ENCODE assay signal across 1 cellular context in genomic region chr2:237588044-237588696, GRCh38.
TF ChIP-seq lines count a peak whose summit lies in the region.

No MANE protein-coding gene starts in this region.

TF ChIP-seq in HepG2, 621 proteins besides CTCF, POLR2A, EP300 and RAD21 (continued from another document and continues in another):
- TF ChIP-seq POGK (CRISPR knock-in tag; conservative IDR thresholded peaks at IDR 0.05): no peak
- TF ChIP-seq ZNF883 (CRISPR knock-in tag; IDR thresholded peaks at IDR 0.05; ENCODE audit: not compliant biosample characterization): no peak
- no peak for TF ChIP-seq ZSCAN21 (CRISPR knock-in tag; IDR thresholded peaks at IDR 0.05; ENCODE audit: borderline replicate concordance)
- TF ChIP-seq HDAC2 (CRISPR knock-in tag; IDR thresholded peaks at IDR 0.05): no peak
- no peak for TF ChIP-seq ZIK1 (CRISPR knock-in tag; IDR thresholded peaks at IDR 0.05; ENCODE audit: borderline replicate concordance, low read depth)
- TF ChIP-seq CBX1 (IDR thresholded peaks at IDR 0.05; ENCODE audit: low read depth): no peak
- no peak for TF ChIP-seq ZNF557 (CRISPR knock-in tag; IDR thresholded peaks at IDR 0.05)
- no peak for TF ChIP-seq NFAT5 (CRISPR knock-in tag; IDR thresholded peaks at IDR 0.05)
- TF ChIP-seq THRA (CRISPR knock-in tag; IDR thresholded peaks at IDR 0.05; ENCODE audit: borderline replicate concordance): peak; percentile 65; the same call in 1 of the 2 replicates
- TF ChIP-seq KLF16 (CRISPR knock-in tag; IDR thresholded peaks at IDR 0.05): no peak
- no peak for TF ChIP-seq RXRA (CRISPR knock-in tag; IDR thresholded peaks at IDR 0.05)
- TF ChIP-seq NR2F2 (IDR thresholded peaks at IDR 0.05; ENCODE audit: borderline replicate concordance, low read depth): no peak
- TF ChIP-seq MEIS1 (CRISPR knock-in tag; IDR thresholded peaks at IDR 0.05; ENCODE audit: borderline replicate concordance): no peak
- TF ChIP-seq TP53 (CRISPR knock-in tag; conservative IDR thresholded peaks at IDR 0.05): no peak
- 0 out of 2 replicates have a peak, but pooled peaks have one; percentile 25 for TF ChIP-seq ZNF503 (CRISPR knock-in tag; IDR thresholded peaks at IDR 0.05)
- TF ChIP-seq SPEN (CRISPR knock-in tag; IDR thresholded peaks at IDR 0.05; ENCODE audit: low read depth): no peak
- TF ChIP-seq KDM4B (CRISPR knock-in tag; IDR thresholded peaks at IDR 0.05): no peak
- no peak for TF ChIP-seq ETV5 (CRISPR knock-in tag; IDR thresholded peaks at IDR 0.05; ENCODE audit: borderline replicate concordance)
- TF ChIP-seq ZZZ3 (CRISPR knock-in tag; IDR thresholded peaks at IDR 0.05; ENCODE audit: borderline replicate concordance): no peak
- TF ChIP-seq SATB2 (CRISPR knock-in tag; IDR thresholded peaks at IDR 0.05): no peak
- no peak for TF ChIP-seq ZNF10 (CRISPR knock-in tag; IDR thresholded peaks at IDR 0.05; ENCODE audit: borderline replicate concordance, low read depth)
- peak; percentile 43; the same call in 1 of the 2 replicates for TF ChIP-seq TBX2 (CRISPR knock-in tag; IDR thresholded peaks at IDR 0.05; ENCODE audit: borderline replicate concordance)
- no peak for TF ChIP-seq ZNF207 (IDR thresholded peaks at IDR 0.05; ENCODE audit: borderline replicate concordance)
- TF ChIP-seq HCFC1 (IDR thresholded peaks at IDR 0.05; ENCODE audit: low read depth, low read length): no peak
- no peak for TF ChIP-seq ZBTB1 (CRISPR knock-in tag; IDR thresholded peaks at IDR 0.05; ENCODE audit: borderline replicate concordance)
- no peak for TF ChIP-seq NONO (IDR thresholded peaks at IDR 0.05)
- no peak for TF ChIP-seq NONO (CRISPR knock-in tag; conservative IDR thresholded peaks at IDR 0.05)
- TF ChIP-seq ZNF230 (CRISPR knock-in tag; IDR thresholded peaks at IDR 0.05): no peak
- no peak for TF ChIP-seq ZNF672 (CRISPR knock-in tag; IDR thresholded peaks at IDR 0.05)
- TF ChIP-seq CHD2 (IDR thresholded peaks at IDR 0.05; ENCODE audit: low read depth, low read length): no peak
- no peak for TF ChIP-seq ZNF274 (CRISPR knock-in tag; IDR thresholded peaks at IDR 0.05)
- TF ChIP-seq IKZF1 (IDR thresholded peaks at IDR 0.05): no peak
- TF ChIP-seq NR2F6 (IDR thresholded peaks at IDR 0.05): no peak; the same call in 1 of the 2 replicates
- TF ChIP-seq NR2F6 (CRISPR knock-in tag; IDR thresholded peaks at IDR 0.05): peak; percentile 19; the same call in 1 of the 2 replicates
- no peak for TF ChIP-seq YY1 (IDR thresholded peaks at IDR 0.05; ENCODE audit: insufficient read depth, insufficient replicate concordance, low read depth, low read length)
- TF ChIP-seq POLR2AphosphoS5 (IDR thresholded peaks at IDR 0.05; ENCODE audit: low read depth, low read length): peak; percentile 16; the same call in 1 of the 2 replicates
- TF ChIP-seq CREBL2 (CRISPR knock-in tag; IDR thresholded peaks at IDR 0.05; ENCODE audit: borderline replicate concordance): no peak
- TF ChIP-seq TSC22D2 (CRISPR knock-in tag; IDR thresholded peaks at IDR 0.05; ENCODE audit: borderline replicate concordance): no peak
- no peak for TF ChIP-seq SP1 (IDR thresholded peaks at IDR 0.05)
- no peak for TF ChIP-seq SP1 (CRISPR knock-in tag; IDR thresholded peaks at IDR 0.05)
- TF ChIP-seq SCMH1 (CRISPR knock-in tag; IDR thresholded peaks at IDR 0.05; ENCODE audit: borderline replicate concordance): no peak
- no peak for TF ChIP-seq GTF3A (CRISPR knock-in tag; conservative IDR thresholded peaks at IDR 0.05)
- no peak for TF ChIP-seq ZNF577 (CRISPR knock-in tag; IDR thresholded peaks at IDR 0.05; ENCODE audit: borderline replicate concordance, low read depth)
- TF ChIP-seq KLF11 (CRISPR knock-in tag; IDR thresholded peaks at IDR 0.05): no peak
- TF ChIP-seq ZMAT5 (CRISPR knock-in tag; IDR thresholded peaks at IDR 0.05; ENCODE audit: borderline replicate concordance, low read depth): no peak
- TF ChIP-seq MLLT10 (CRISPR knock-in tag; IDR thresholded peaks at IDR 0.05): no peak
- TF ChIP-seq ISL2 (CRISPR knock-in tag; IDR thresholded peaks at IDR 0.05): 0 out of 2 replicates have a peak, but pooled peaks have one; percentile 22
- no peak for TF ChIP-seq ZHX2 (IDR thresholded peaks at IDR 0.05; ENCODE audit: low read depth)
- no peak for TF ChIP-seq ZHX2 (CRISPR knock-in tag; IDR thresholded peaks at IDR 0.05; ENCODE audit: borderline replicate concordance)
- TF ChIP-seq BORCS8-MEF2B (CRISPR knock-in tag; IDR thresholded peaks at IDR 0.05): no peak
- TF ChIP-seq NR2F1 (CRISPR knock-in tag; IDR thresholded peaks at IDR 0.05): no peak
- TF ChIP-seq ZNF232 (CRISPR knock-in tag; IDR thresholded peaks at IDR 0.05; ENCODE audit: borderline replicate concordance): no peak
- TF ChIP-seq RBAK (CRISPR knock-in tag; IDR thresholded peaks at IDR 0.05): no peak
- TF ChIP-seq PITX1 (CRISPR knock-in tag; IDR thresholded peaks at IDR 0.05): 0 out of 2 replicates have a peak, but pooled peaks have one; percentile 30
